1 cellular context compared by ENCODE assay signal in the genomic region with DNA sequence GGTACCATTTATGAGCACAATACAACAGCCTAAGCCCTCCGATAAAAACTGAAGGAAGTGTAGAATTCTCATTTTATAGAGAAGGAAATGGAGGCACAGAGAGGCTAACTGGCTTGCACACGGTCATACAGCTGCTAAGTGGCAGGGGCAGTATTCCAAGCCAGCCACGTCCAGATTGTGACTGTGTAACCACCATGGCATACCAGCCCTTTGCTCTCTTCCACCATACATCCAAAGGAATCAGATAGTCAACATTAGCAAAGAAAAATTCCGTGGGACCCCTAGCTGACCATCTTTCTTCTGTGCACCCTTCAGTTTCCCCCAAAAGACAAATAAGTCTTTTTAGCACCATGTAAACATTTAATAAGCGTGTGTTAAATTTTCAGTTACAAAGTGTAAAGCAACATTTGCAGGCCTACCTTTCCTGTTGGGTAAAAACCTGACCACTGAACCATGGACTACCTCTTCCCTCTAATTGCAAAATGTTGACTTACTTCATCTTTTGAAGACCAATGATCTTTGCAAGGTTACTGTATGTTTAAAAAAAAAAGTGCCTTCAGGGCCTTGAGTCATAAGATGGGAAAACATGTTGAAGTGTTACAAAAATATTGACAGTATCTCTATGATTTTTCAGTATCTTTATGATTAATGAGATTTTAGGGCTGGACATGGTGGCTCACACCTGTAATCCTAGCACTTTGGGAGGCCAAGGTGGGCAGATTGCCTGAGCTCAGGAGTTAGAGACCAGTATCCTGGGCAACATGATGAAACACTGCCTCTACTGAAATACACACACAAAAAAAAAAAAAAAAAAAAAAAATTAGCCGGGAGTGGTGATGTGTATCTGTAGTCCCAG.
TF ChIP-seq lines count a peak whose summit lies in the region.

No MANE protein-coding gene starts in this region.

TF ChIP-seq in HepG2, 621 proteins besides CTCF, POLR2A, EP300 and RAD21 (continued from another document and continues in another):
- TF ChIP-seq, protein P1, sequence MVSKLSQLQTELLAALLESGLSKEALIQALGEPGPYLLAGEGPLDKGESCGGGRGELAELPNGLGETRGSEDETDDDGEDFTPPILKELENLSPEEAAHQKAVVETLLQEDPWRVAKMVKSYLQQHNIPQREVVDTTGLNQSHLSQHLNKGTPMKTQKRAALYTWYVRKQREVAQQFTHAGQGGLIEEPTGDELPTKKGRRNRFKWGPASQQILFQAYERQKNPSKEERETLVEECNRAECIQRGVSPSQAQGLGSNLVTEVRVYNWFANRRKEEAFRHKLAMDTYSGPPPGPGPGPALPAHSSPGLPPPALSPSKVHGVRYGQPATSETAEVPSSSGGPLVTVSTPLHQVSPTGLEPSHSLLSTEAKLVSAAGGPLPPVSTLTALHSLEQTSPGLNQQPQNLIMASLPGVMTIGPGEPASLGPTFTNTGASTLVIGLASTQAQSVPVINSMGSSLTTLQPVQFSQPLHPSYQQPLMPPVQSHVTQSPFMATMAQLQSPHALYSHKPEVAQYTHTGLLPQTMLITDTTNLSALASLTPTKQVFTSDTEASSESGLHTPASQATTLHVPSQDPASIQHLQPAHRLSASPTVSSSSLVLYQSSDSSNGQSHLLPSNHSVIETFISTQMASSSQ (IDR thresholded peaks at IDR 0.05; ENCODE audit: low read depth) = 0 out of 2 replicates have a peak, but pooled peaks have one; percentile 26
- TF ChIP-seq, protein P1 (CRISPR knock-in tag; IDR thresholded peaks at IDR 0.05; ENCODE audit: borderline replicate concordance) = no peak
- TF ChIP-seq ZZZ3 (CRISPR knock-in tag; IDR thresholded peaks at IDR 0.05; ENCODE audit: borderline replicate concordance) = no peak
- no peak for TF ChIP-seq ZNF550 (CRISPR knock-in tag; IDR thresholded peaks at IDR 0.05; ENCODE audit: borderline replicate concordance)
- TF ChIP-seq ZC3H13 (CRISPR knock-in tag; IDR thresholded peaks at IDR 0.05) = no peak
- TF ChIP-seq CBX5 (CRISPR knock-in tag; IDR thresholded peaks at IDR 0.05; ENCODE audit: borderline replicate concordance) = no peak
- TF ChIP-seq GMEB2 (CRISPR knock-in tag; IDR thresholded peaks at IDR 0.05; ENCODE audit: low read depth) = no peak
- TF ChIP-seq SAFB2 (CRISPR knock-in tag; IDR thresholded peaks at IDR 0.05; ENCODE audit: borderline replicate concordance, low read depth) = no peak
- no peak for TF ChIP-seq TAF1 (CRISPR knock-in tag; IDR thresholded peaks at IDR 0.05)
- peak; percentile 33; the same call in 1 of the 2 replicates for TF ChIP-seq SALL1 (CRISPR knock-in tag; IDR thresholded peaks at IDR 0.05)
- TF ChIP-seq RXRB (CRISPR knock-in tag; IDR thresholded peaks at IDR 0.05; ENCODE audit: borderline replicate concordance) = 0 out of 2 replicates have a peak, but pooled peaks have one; percentile 8
- TF ChIP-seq KLF6 (CRISPR knock-in tag; IDR thresholded peaks at IDR 0.05) = no peak
- TF ChIP-seq, protein P2, sequence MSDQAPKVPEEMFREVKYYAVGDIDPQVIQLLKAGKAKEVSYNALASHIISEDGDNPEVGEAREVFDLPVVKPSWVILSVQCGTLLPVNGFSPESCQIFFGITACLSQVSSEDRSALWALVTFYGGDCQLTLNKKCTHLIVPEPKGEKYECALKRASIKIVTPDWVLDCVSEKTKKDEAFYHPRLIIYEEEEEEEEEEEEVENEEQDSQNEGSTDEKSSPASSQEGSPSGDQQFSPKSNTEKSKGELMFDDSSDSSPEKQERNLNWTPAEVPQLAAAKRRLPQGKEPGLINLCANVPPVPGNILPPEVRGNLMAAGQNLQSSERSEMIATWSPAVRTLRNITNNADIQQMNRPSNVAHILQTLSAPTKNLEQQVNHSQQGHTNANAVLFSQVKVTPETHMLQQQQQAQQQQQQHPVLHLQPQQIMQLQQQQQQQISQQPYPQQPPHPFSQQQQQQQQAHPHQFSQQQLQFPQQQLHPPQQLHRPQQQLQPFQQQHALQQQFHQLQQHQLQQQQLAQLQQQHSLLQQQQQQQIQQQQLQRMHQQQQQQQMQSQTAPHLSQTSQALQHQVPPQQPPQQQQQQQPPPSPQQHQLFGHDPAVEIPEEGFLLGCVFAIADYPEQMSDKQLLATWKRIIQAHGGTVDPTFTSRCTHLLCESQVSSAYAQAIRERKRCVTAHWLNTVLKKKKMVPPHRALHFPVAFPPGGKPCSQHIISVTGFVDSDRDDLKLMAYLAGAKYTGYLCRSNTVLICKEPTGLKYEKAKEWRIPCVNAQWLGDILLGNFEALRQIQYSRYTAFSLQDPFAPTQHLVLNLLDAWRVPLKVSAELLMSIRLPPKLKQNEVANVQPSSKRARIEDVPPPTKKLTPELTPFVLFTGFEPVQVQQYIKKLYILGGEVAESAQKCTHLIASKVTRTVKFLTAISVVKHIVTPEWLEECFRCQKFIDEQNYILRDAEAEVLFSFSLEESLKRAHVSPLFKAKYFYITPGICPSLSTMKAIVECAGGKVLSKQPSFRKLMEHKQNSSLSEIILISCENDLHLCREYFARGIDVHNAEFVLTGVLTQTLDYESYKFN (CRISPR knock-in tag; conservative IDR thresholded peaks at IDR 0.05) = peak; percentile 85
- no peak for TF ChIP-seq NCOA1 (CRISPR knock-in tag; IDR thresholded peaks at IDR 0.05)
- TF ChIP-seq, protein P3, sequence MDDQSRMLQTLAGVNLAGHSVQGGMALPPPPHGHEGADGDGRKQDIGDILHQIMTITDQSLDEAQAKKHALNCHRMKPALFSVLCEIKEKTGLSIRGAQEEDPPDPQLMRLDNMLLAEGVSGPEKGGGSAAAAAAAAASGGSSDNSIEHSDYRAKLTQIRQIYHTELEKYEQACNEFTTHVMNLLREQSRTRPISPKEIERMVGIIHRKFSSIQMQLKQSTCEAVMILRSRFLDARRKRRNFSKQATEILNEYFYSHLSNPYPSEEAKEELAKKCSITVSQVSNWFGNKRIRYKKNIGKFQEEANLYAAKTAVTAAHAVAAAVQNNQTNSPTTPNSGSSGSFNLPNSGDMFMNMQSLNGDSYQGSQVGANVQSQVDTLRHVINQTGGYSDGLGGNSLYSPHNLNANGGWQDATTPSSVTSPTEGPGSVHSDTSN (CRISPR knock-in tag; IDR thresholded peaks at IDR 0.05; ENCODE audit: borderline replicate concordance) = no peak
- no peak for TF ChIP-seq MTF2 (CRISPR knock-in tag; IDR thresholded peaks at IDR 0.05; ENCODE audit: borderline replicate concordance)
- TF ChIP-seq ATF4 (CRISPR knock-in tag; IDR thresholded peaks at IDR 0.05) = peak in 1 of 2 experiments; percentile 48; a peak in 1 of 4 replicates
- TF ChIP-seq ZBTB4 (CRISPR knock-in tag; IDR thresholded peaks at IDR 0.05; ENCODE audit: borderline replicate concordance) = no peak
- 0 out of 2 replicates have a peak, but pooled peaks have one; percentile 8 for TF ChIP-seq MAX (IDR thresholded peaks at IDR 0.05)
- no peak for TF ChIP-seq PAWR (CRISPR knock-in tag; IDR thresholded peaks at IDR 0.05; ENCODE audit: borderline replicate concordance)
- TF ChIP-seq ZSCAN9 (CRISPR knock-in tag; IDR thresholded peaks at IDR 0.05; ENCODE audit: borderline replicate concordance) = no peak
- no peak for TF ChIP-seq RFX5 (IDR thresholded peaks at IDR 0.05; ENCODE audit: low read depth, low read length)
- no peak for TF ChIP-seq RORA (CRISPR knock-in tag; IDR thresholded peaks at IDR 0.05)
- no peak for TF ChIP-seq HNRNPH1 (optimal IDR thresholded peaks at IDR 0.05; ENCODE audit: low read depth, low read length)
- no peak for TF ChIP-seq ZNF274 (CRISPR knock-in tag; IDR thresholded peaks at IDR 0.05)
- 0 out of 2 replicates have a peak, but pooled peaks have one; percentile 18 for TF ChIP-seq IRF2 (CRISPR knock-in tag; IDR thresholded peaks at IDR 0.05)
- TF ChIP-seq HOXA7 (CRISPR knock-in tag; IDR thresholded peaks at IDR 0.05) = no peak
- TF ChIP-seq, protein P4, sequence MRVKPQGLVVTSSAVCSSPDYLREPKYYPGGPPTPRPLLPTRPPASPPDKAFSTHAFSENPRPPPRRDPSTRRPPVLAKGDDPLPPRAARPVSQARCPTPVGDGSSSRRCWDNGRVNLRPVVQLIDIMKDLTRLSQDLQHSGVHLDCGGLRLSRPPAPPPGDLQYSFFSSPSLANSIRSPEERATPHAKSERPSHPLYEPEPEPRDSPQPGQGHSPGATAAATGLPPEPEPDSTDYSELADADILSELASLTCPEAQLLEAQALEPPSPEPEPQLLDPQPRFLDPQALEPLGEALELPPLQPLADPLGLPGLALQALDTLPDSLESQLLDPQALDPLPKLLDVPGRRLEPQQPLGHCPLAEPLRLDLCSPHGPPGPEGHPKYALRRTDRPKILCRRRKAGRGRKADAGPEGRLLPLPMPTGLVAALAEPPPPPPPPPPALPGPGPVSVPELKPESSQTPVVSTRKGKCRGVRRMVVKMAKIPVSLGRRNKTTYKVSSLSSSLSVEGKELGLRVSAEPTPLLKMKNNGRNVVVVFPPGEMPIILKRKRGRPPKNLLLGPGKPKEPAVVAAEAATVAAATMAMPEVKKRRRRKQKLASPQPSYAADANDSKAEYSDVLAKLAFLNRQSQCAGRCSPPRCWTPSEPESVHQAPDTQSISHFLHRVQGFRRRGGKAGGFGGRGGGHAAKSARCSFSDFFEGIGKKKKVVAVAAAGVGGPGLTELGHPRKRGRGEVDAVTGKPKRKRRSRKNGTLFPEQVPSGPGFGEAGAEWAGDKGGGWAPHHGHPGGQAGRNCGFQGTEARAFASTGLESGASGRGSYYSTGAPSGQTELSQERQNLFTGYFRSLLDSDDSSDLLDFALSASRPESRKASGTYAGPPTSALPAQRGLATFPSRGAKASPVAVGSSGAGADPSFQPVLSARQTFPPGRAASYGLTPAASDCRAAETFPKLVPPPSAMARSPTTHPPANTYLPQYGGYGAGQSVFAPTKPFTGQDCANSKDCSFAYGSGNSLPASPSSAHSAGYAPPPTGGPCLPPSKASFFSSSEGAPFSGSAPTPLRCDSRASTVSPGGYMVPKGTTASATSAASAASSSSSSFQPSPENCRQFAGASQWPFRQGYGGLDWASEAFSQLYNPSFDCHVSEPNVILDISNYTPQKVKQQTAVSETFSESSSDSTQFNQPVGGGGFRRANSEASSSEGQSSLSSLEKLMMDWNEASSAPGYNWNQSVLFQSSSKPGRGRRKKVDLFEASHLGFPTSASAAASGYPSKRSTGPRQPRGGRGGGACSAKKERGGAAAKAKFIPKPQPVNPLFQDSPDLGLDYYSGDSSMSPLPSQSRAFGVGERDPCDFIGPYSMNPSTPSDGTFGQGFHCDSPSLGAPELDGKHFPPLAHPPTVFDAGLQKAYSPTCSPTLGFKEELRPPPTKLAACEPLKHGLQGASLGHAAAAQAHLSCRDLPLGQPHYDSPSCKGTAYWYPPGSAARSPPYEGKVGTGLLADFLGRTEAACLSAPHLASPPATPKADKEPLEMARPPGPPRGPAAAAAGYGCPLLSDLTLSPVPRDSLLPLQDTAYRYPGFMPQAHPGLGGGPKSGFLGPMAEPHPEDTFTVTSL (CRISPR knock-in tag; IDR thresholded peaks at IDR 0.05; ENCODE audit: borderline replicate concordance) = peak; percentile 65; the same call in 1 of the 2 replicates
- TF ChIP-seq HDAC2 (CRISPR knock-in tag; IDR thresholded peaks at IDR 0.05) = no peak
- TF ChIP-seq ZNF44 (CRISPR knock-in tag; IDR thresholded peaks at IDR 0.05) = no peak
- TF ChIP-seq ZMYM4 (CRISPR knock-in tag; IDR thresholded peaks at IDR 0.05) = 0 out of 2 replicates have a peak, but pooled peaks have one; percentile 25
- TF ChIP-seq FOXJ3 (CRISPR knock-in tag; IDR thresholded peaks at IDR 0.05; ENCODE audit: borderline replicate concordance) = 0 out of 2 replicates have a peak, but pooled peaks have one; percentile 33
- TF ChIP-seq FIP1L1 (IDR thresholded peaks at IDR 0.05; ENCODE audit: borderline replicate concordance, insufficient read depth, low read depth, low read length) = no peak
